In genomic region chr1:178266619-178267066, GRCh38 we compare ENCODE assay signal across 22 cellular contexts.
DNase-seq lines count a peak whose midpoint lies in the region; ATAC-seq and TF ChIP-seq lines count a peak whose summit lies in the region.
"Had no signal": no experiment of that assay in that cellular context is flagged by ENCODE, and none has a peak within 500 bp of the region (broad histone marks: within the 10 kb centered on the region; RNA-seq: fewer than 3 reads in every experiment).

No MANE protein-coding gene starts in this region.

- ATAC-seq in left ventricle myocardium superior, result no peak
- no peak for ATAC-seq in stimulated activated naive B cell treated with anti-CD40 and anti-IgM and Interleukin-4, amounts not matched to agents 10 μg/mL and 1 μg/mL and 100 μg/mL, for 72 hours (replicated peaks)
- ATAC-seq: activated T-cell treated with anti-CD3 and anti-CD28 coated beads, Interleukin-2, amount 50 U/mL, for 72 hours; naive thymus-derived CD4-positive, alpha-beta T cell; pancreas; right cardiac atrium; Right ventricle myocardium inferior; T-cell had no signal

- H3K27ac Mint-ChIP-seq in brain, result peak overlapping the region in 3 of 5 experiments; percentile 8 to 73 (median 34)
- H3K27ac Mint-ChIP-seq in type B pancreatic cell, result peak overlapping the region; percentile 77
- no peak overlapping the region for H3K27ac Mint-ChIP-seq in stimulated activated naive B cell treated with anti-CD40 and anti-IgM and Interleukin-4, amounts not matched to agents 10 μg/mL and 1 μg/mL and 100 μg/mL, for 72 hours
- H3K27ac Mint-ChIP-seq: activated naive CD8-positive, alpha-beta T cell treated with anti-CD3 and anti-CD28 coated beads for 36 hours; activated T-cell treated with anti-CD3 and anti-CD28 coated beads, Interleukin-2, amount 50 U/mL, for 72 hours; naive thymus-derived CD4-positive, alpha-beta T cell; T-cell had no signal

- intact Hi-C loops in left ventricle myocardium inferior (cut with micrococcal nuclease), result no loop called here
- intact Hi-C loops in left ventricle myocardium superior (cut with micrococcal nuclease), result no loop called here

- H3K4me1 ChIP-seq in left ventricle myocardium inferior, result peaks cover 62% of the 10 kb centered on the region
- H3K4me1 ChIP-seq: BLaER1, vagina had no signal

- peaks cover 53% of the 10 kb centered on the region for H3K4me1 Mint-ChIP-seq in brain
- peaks cover 20% of the 10 kb centered on the region for H3K4me1 Mint-ChIP-seq in type B pancreatic cell (ENCODE audit: unreplicated experiment)
- H3K4me1 Mint-ChIP-seq in stimulated activated naive B cell treated with anti-CD40 and anti-IgM and Interleukin-4, amounts not matched to agents 10 μg/mL and 1 μg/mL and 100 μg/mL, for 72 hours, result no peaks in the 10 kb centered on the region
- H3K4me1 Mint-ChIP-seq: activated naive CD8-positive, alpha-beta T cell treated with anti-CD3 and anti-CD28 coated beads for 36 hours; naive thymus-derived CD4-positive, alpha-beta T cell; T-cell had no signal

- H3K27me3 ChIP-seq in left ventricle myocardium inferior (ENCODE audit: low read depth), result no peaks in the 10 kb centered on the region
- H3K27me3 ChIP-seq: BLaER1, pancreas, vagina had no signal

- H3K27ac ChIP-seq in left ventricle myocardium inferior (replicated peaks), result peak overlapping the region; percentile 58
- H3K27ac ChIP-seq in coronary artery, result no peak overlapping the region
- H3K27ac ChIP-seq: BLaER1, pancreas, vagina had no signal

- H3K4me3 Mint-ChIP-seq in brain (peak overlapping the region in 2 of 5 experiments; percentile 32 to 51), type B pancreatic cell (peak overlapping the region; percentile 79)
- H3K4me3 Mint-ChIP-seq in stimulated activated naive B cell treated with anti-CD40 and anti-IgM and Interleukin-4, amounts not matched to agents 10 μg/mL and 1 μg/mL and 100 μg/mL, for 72 hours, result no peak overlapping the region
- H3K4me3 Mint-ChIP-seq: activated naive CD8-positive, alpha-beta T cell treated with anti-CD3 and anti-CD28 coated beads for 36 hours; activated T-cell treated with anti-CD3 and anti-CD28 coated beads, Interleukin-2, amount 50 U/mL, for 72 hours; naive thymus-derived CD4-positive, alpha-beta T cell; T-cell had no signal

- H3K36me3 Mint-ChIP-seq in brain (peaks cover 16% of the 10 kb centered on the region), type B pancreatic cell (no peaks in the 10 kb centered on the region)
- H3K36me3 Mint-ChIP-seq in stimulated activated naive B cell treated with anti-CD40 and anti-IgM and Interleukin-4, amounts not matched to agents 10 μg/mL and 1 μg/mL and 100 μg/mL, for 72 hours, result no peaks in the 10 kb centered on the region
- H3K36me3 Mint-ChIP-seq: activated naive CD8-positive, alpha-beta T cell treated with anti-CD3 and anti-CD28 coated beads for 36 hours; naive thymus-derived CD4-positive, alpha-beta T cell; T-cell had no signal

- TF ChIP-seq CTCF in left ventricle myocardium inferior (IDR thresholded peaks at IDR 0.05; ENCODE audit: borderline replicate concordance) (no peak), brain (conservative IDR thresholded peaks at IDR 0.05) (no peak), type B pancreatic cell (conservative IDR thresholded peaks at IDR 0.05) (no peak), coronary artery (IDR thresholded peaks at IDR 0.05) (no peak)

- H3K36me3 ChIP-seq in left ventricle myocardium inferior, result no peaks in the 10 kb centered on the region
- H3K36me3 ChIP-seq: BLaER1, pancreas, vagina had no signal

- DNase-seq in left ventricle myocardium inferior, result no peak
- DNase-seq in left ventricle myocardium superior, result no peak
- DNase-seq in type B pancreatic cell (ENCODE audit: extremely low spot score, unreplicated experiment), result no peak
- no peak for DNase-seq in stimulated activated naive B cell treated with anti-CD40 and anti-IgM and Interleukin-4, amounts not matched to agents 10 μg/mL and 1 μg/mL and 100 μg/mL, for 72 hours
- no peak for DNase-seq in NCI-H2107 (lab: John Stamatoyannopoulos, UW)
- no peak for DNase-seq in coronary artery (ENCODE audit: low spot score)
- DNase-seq: activated CD4-positive, alpha-beta T cell treated with anti-CD3 and anti-CD28 coated beads for 4 hours; activated naive CD8-positive, alpha-beta T cell treated with anti-CD3 and anti-CD28 coated beads for 36 hours; activated T-cell treated with anti-CD3 and anti-CD28 coated beads, Interleukin-2, amount 50 U/mL, for 72 hours; Karpas-422; naive thymus-derived CD4-positive, alpha-beta T cell; NCI-H1930; NCI-H446 treated with DMSO at 0.1 percent for 48 hours; pancreas; right cardiac atrium; stimulated activated CD8-positive, alpha-beta memory T cell treated with anti-CD3 and anti-CD28 coated beads, Interleukin-4, amount 100 ng/mL, for 48 hours; T-cell had no signal

- H3K9me3 ChIP-seq in left ventricle myocardium inferior (replicated peaks) (no peaks in the 10 kb centered on the region), iPS-18c (ENCODE audit: control insufficient read depth, insufficient read depth, low read length) (no peaks in the 10 kb centered on the region)
- H3K9me3 ChIP-seq: BLaER1, pancreas, vagina had no signal

- H3K27me3 Mint-ChIP-seq in brain (no peaks in the 10 kb centered on the region), type B pancreatic cell (no peaks in the 10 kb centered on the region)
- peaks cover 9 to 11% of the 10 kb centered on the region in 2 donors for H3K27me3 Mint-ChIP-seq in stimulated activated naive B cell treated with anti-CD40 and anti-IgM and Interleukin-4, amounts not matched to agents 10 μg/mL and 1 μg/mL and 100 μg/mL, for 72 hours
- H3K27me3 Mint-ChIP-seq: activated naive CD8-positive, alpha-beta T cell treated with anti-CD3 and anti-CD28 coated beads for 36 hours had no signal

- H3K9me3 Mint-ChIP-seq in brain, result peaks cover 0 to 6% (median 0%) of the 10 kb centered on the region in 5 experiments
- H3K9me3 Mint-ChIP-seq in type B pancreatic cell, result no peaks in the 10 kb centered on the region
- peaks cover 0 to 4% of the 10 kb centered on the region in 2 donors for H3K9me3 Mint-ChIP-seq in stimulated activated naive B cell treated with anti-CD40 and anti-IgM and Interleukin-4, amounts not matched to agents 10 μg/mL and 1 μg/mL and 100 μg/mL, for 72 hours
- H3K9me3 Mint-ChIP-seq: activated naive CD8-positive, alpha-beta T cell treated with anti-CD3 and anti-CD28 coated beads for 36 hours; T-cell had no signal

- H3K4me3 ChIP-seq in left ventricle myocardium inferior, result no peak overlapping the region
- peak overlapping the region; percentile 28; the same call in 1 of the 2 replicates for H3K4me3 ChIP-seq in iPS-18c (ENCODE audit: insufficient read depth, low read depth, low read length)
- H3K4me3 ChIP-seq in coronary artery, result no peak overlapping the region
- H3K4me3 ChIP-seq: BLaER1, pancreas, vagina had no signal
